Comparison of ENCODE assay signal across 8 cellular contexts in genomic region chr7:100865971-100866720, GRCh38. TPM values are rescaled to one million over a fixed set of nuclear protein-coding genes. Genes with fewer than 3 reads are reported as not detected.
DNase-seq lines count a peak whose midpoint lies in the region; ATAC-seq lines count a peak whose summit lies in the region.

No MANE protein-coding gene starts in this region.

- H3K27me3 Mint-ChIP-seq in stimulated activated naive CD8-positive, alpha-beta T cell treated with anti-CD3 and anti-CD28 coated beads, Interleukin-15, amount 100 ng/mL, for 72 hours: no peaks in the 10 kb centered on the region

- peak overlapping the region; percentile 96 for H3K27ac ChIP-seq in angular gyrus (ENCODE audit: low read depth, low read length)

- peak overlapping the region; percentile 96 for H3K27ac Mint-ChIP-seq in stimulated activated naive CD8-positive, alpha-beta T cell treated with anti-CD3 and anti-CD28 coated beads, Interleukin-15, amount 100 ng/mL, for 72 hours

- ATAC-seq in left lobe of liver (no peak), GM21528 (IDR thresholded peaks at IDR 0.05; ENCODE audit: low FRiP score, unreplicated experiment) (no peak)
- ATAC-seq in stimulated activated naive CD8-positive, alpha-beta T cell treated with anti-CD3 and anti-CD28 coated beads, Interleukin-15, amount 100 ng/mL, for 72 hours: peak; percentile 76

- H3K9me3 Mint-ChIP-seq in stimulated activated naive CD8-positive, alpha-beta T cell treated with anti-CD3 and anti-CD28 coated beads, Interleukin-15, amount 100 ng/mL, for 72 hours: no peaks in the 10 kb centered on the region

- in situ Hi-C loops in Caki2 (cut with HindIII; ENCODE audit: low pct_unique_long_range_greater_than_20kb, low sequenced_read_pairs): no loop called here

- DNase-seq in Caki2 (ENCODE audit: low read depth) (peak; percentile 26), NCI-H1694 treated with DMSO at 0.1 percent for 48 hours (lab: John Stamatoyannopoulos, UW) (peak; percentile 39), left lobe of liver (ENCODE audit: low spot score) (peak; percentile 78), NCI-H146 treated with DMSO at 0.1 percent for 48 hours (lab: John Stamatoyannopoulos, UW; ENCODE audit: unreplicated experiment) (no peak)
- DNase-seq in stimulated activated naive CD8-positive, alpha-beta T cell treated with anti-CD3 and anti-CD28 coated beads, Interleukin-15, amount 100 ng/mL, for 72 hours: peak; percentile 50 to 73
- DNase-seq in activated CD4-positive, CD25-positive, alpha-beta regulatory T cell (lab: John Stamatoyannopoulos, UW): no peak

- peak overlapping the region; percentile 84 to 94 for H3K4me3 Mint-ChIP-seq in stimulated activated naive CD8-positive, alpha-beta T cell treated with anti-CD3 and anti-CD28 coated beads, Interleukin-15, amount 100 ng/mL, for 72 hours

- H3K4me1 Mint-ChIP-seq in stimulated activated naive CD8-positive, alpha-beta T cell treated with anti-CD3 and anti-CD28 coated beads, Interleukin-15, amount 100 ng/mL, for 72 hours: peaks cover 44% of the 10 kb centered on the region

RNA-seq across cellular contexts. Expression of gene TRIP6, which starts 1.0 kb away (rescaled TPM):
- total RNA-seq in Caki2 (2014; rRNA removed; shearing (Covaris generic); ENCODE audit: low replicate concordance): 234 and 286 TPM in 2 replicates
- total RNA-seq in left lobe of liver: 24.6 TPM

RNA-seq across cellular contexts. Expression of gene SRRT, which starts 8.8 kb away (rescaled TPM):
- total RNA-seq in Caki2 (2014; rRNA removed; shearing (Covaris generic); ENCODE audit: low replicate concordance): 72.5 and 75.8 TPM in 2 replicates
- total RNA-seq in left lobe of liver: 53.9 TPM

RNA-seq across cellular contexts. Expression of gene SLC12A9, which starts 13.6 kb away (rescaled TPM):
- total RNA-seq in Caki2 (2014; rRNA removed; shearing (Covaris generic); ENCODE audit: low replicate concordance): 16.5 and 19.8 TPM in 2 replicates
- total RNA-seq in left lobe of liver: 10.1 TPM

RNA-seq across cellular contexts. Expression of gene UFSP1, which starts 23.4 kb away (rescaled TPM):
- total RNA-seq in Caki2 (2014; rRNA removed; shearing (Covaris generic); ENCODE audit: low replicate concordance): 7.4 and 11.8 TPM in 2 replicates
- total RNA-seq in left lobe of liver: 1.8 TPM

RNA-seq across cellular contexts. Expression of gene ACHE, which starts 29.5 kb away (rescaled TPM):
- not detected in 2 replicates for total RNA-seq in Caki2 (2014; rRNA removed; shearing (Covaris generic); ENCODE audit: low replicate concordance)
- 0.48 TPM for total RNA-seq in left lobe of liver

Comparison
In these comparisons a context has a peak if more than half of its experiments do, and no peak if none do; other contexts are left out.
1. DNase-seq: peak in Caki2 (single experiment), NCI-H1694 treated with DMSO at 0.1 percent for 48 hours (single experiment), left lobe of liver (single experiment) and stimulated activated naive CD8-positive, alpha-beta T cell treated with anti-CD3 and anti-CD28 coated beads, Interleukin-15, amount 100 ng/mL, for 72 hours (2 of 2); none in activated CD4-positive, CD25-positive, alpha-beta regulatory T cell (0 of 4) and NCI-H146 treated with DMSO at 0.1 percent for 48 hours (single experiment).